In genomic region chr18:62953663-62954062, GRCh38 we compare ENCODE assay signal across 17 cellular contexts.
DNase-seq lines count a peak whose midpoint lies in the region; TF ChIP-seq lines count a peak whose summit lies in the region.
"Had no signal": no experiment of that assay in that cellular context is flagged by ENCODE, and none has a peak within 500 bp of the region (broad histone marks: within the 10 kb centered on the region; RNA-seq: fewer than 3 reads in every experiment).

No MANE protein-coding gene starts in this region.

- H3K27ac ChIP-seq in left ventricle myocardium inferior (replicated peaks) (peak overlapping the region; percentile 20), right atrium auricular region (no peak overlapping the region), neutrophil (peak overlapping the region; percentile 41)

- H3K27ac Mint-ChIP-seq in activated CD4-positive, alpha-beta memory T cell treated with anti-CD3 and anti-CD28 coated beads, Interleukin-2, amount 10 ng/mL, durations not matched to agents 7 days and 5 days, result no peak overlapping the region
- H3K27ac Mint-ChIP-seq: B cell had no signal

- no peaks in the 10 kb centered on the region for H3K9me3 Mint-ChIP-seq in activated CD4-positive, alpha-beta memory T cell treated with anti-CD3 and anti-CD28 coated beads, Interleukin-2, amount 10 ng/mL, durations not matched to agents 7 days and 5 days
- H3K9me3 Mint-ChIP-seq: CD8-positive, alpha-beta memory T cell had no signal

- H3K4me1 Mint-ChIP-seq in activated CD4-positive, alpha-beta memory T cell treated with anti-CD3 and anti-CD28 coated beads, Interleukin-2, amount 10 ng/mL, durations not matched to agents 7 days and 5 days, result peaks cover 14% of the 10 kb centered on the region
- H3K4me1 Mint-ChIP-seq: B cell had no signal

- H3K27me3 ChIP-seq in left ventricle myocardium inferior (ENCODE audit: low read depth) (no peaks in the 10 kb centered on the region), right atrium auricular region (no peaks in the 10 kb centered on the region), neutrophil (no peaks in the 10 kb centered on the region)

- intact Hi-C loops in left ventricle myocardium inferior (cut with micrococcal nuclease), result no loop called here

- H3K4me3 Mint-ChIP-seq in activated CD4-positive, alpha-beta memory T cell treated with anti-CD3 and anti-CD28 coated beads, Interleukin-2, amount 10 ng/mL, durations not matched to agents 7 days and 5 days, result no peak overlapping the region
- H3K4me3 Mint-ChIP-seq: B cell had no signal

- POLR2A ChIA-PET in activated CD4-positive, alpha-beta memory T cell treated with anti-CD3 and anti-CD28 coated beads, Interleukin-2, amount 10 ng/mL, durations not matched to agents 7 days and 5 days (lab: Charles Lee), result interaction anchor here (1.1 kb wide), 1 partner anchor 237 kb away, joined by 4 read pairs; no protein-coding TSS in a partner anchor

- no peaks in the 10 kb centered on the region for H3K27me3 Mint-ChIP-seq in activated CD4-positive, alpha-beta memory T cell treated with anti-CD3 and anti-CD28 coated beads, Interleukin-2, amount 10 ng/mL, durations not matched to agents 7 days and 5 days
- H3K27me3 Mint-ChIP-seq: B cell had no signal

- H3K36me3 ChIP-seq in left ventricle myocardium inferior (peaks cover 2% of the 10 kb centered on the region), right atrium auricular region (no peaks in the 10 kb centered on the region), neutrophil (peaks cover 2% of the 10 kb centered on the region)

- CTCF ChIA-PET in activated CD4-positive, alpha-beta memory T cell treated with anti-CD3 and anti-CD28 coated beads, Interleukin-2, amount 10 ng/mL, durations not matched to agents 7 days and 5 days (lab: Charles Lee), result interaction anchor here (1.7 to 2.0 kb wide), 2 partner anchors 10 to 238 kb away, joined by 4 to 9 read pairs; partner anchors contain the start of gene PHLPP1

- no peaks in the 10 kb centered on the region for H3K36me3 Mint-ChIP-seq in activated CD4-positive, alpha-beta memory T cell treated with anti-CD3 and anti-CD28 coated beads, Interleukin-2, amount 10 ng/mL, durations not matched to agents 7 days and 5 days (ENCODE audit: low read depth)

- no peaks in the 10 kb centered on the region for H3K9me3 ChIP-seq in left ventricle myocardium inferior (replicated peaks)
- no peaks in the 10 kb centered on the region for H3K9me3 ChIP-seq in right atrium auricular region
- H3K9me3 ChIP-seq in neutrophil, result no peaks in the 10 kb centered on the region
- H3K9me3 ChIP-seq: HAP-1 had no signal

- H3K4me3 ChIP-seq in left ventricle myocardium inferior, result no peak overlapping the region
- H3K4me3 ChIP-seq in right atrium auricular region, result no peak overlapping the region
- no peak overlapping the region for H3K4me3 ChIP-seq in neutrophil (ENCODE audit: low read depth in 1 of 2, low read length in 1 of 2)
- H3K4me3 ChIP-seq: HAP-1 had no signal

- H3K4me1 ChIP-seq in left ventricle myocardium inferior (peaks cover 16% of the 10 kb centered on the region), right atrium auricular region (no peaks in the 10 kb centered on the region), neutrophil (ENCODE audit: control insufficient read depth in 1 of 2, insufficient read depth in 1 of 2, low read depth in 1 of 2, low read length in 1 of 2) (peaks cover 58 to 65% of the 10 kb centered on the region in 2 experiments)

- TF ChIP-seq CTCF in left ventricle myocardium inferior (IDR thresholded peaks at IDR 0.05; ENCODE audit: borderline replicate concordance) (no peak), right atrium auricular region (IDR thresholded peaks at IDR 0.05) (no peak), neutrophil (IDR thresholded peaks at IDR 0.05) (no peak)

- DNase-seq in left ventricle myocardium inferior, result no peak
- DNase-seq in right atrium auricular region (ENCODE audit: low spot score), result no peak
- peak; percentile 33 for DNase-seq in DMS53 treated with DMSO at 0.1 percent for 48 hours (lab: John Stamatoyannopoulos, UW; ENCODE audit: unreplicated experiment)
- peak; percentile 20 for DNase-seq in UCSD-AML1 (lab: John Stamatoyannopoulos, UW; ENCODE audit: unreplicated experiment)
- DNase-seq in activated CD4-positive, alpha-beta memory T cell treated with anti-CD3 and anti-CD28 coated beads, Interleukin-2, amount 10 ng/mL, durations not matched to agents 7 days and 5 days, result no peak
- DNase-seq in NK-92 (lab: John Stamatoyannopoulos, UW; ENCODE audit: unreplicated experiment), result no peak
- DNase-seq in hypothalamus (lab: John Stamatoyannopoulos, UW), result no peak
- DNase-seq: ACHN; CD8-positive, alpha-beta memory T cell; DMS 273 treated with DMSO at 0.1 percent for 48 hours; EL; MV-4-11; NCI-H2029; NCI-H2227 treated with DMSO at 0.1 percent for 48 hours had no signal

Comparison
In these comparisons a context has a peak if more than half of its experiments do, and no peak if none do; other contexts are left out.
1. H3K27ac ChIP-seq: peak in left ventricle myocardium inferior (single experiment) and neutrophil (single experiment); none in right atrium auricular region (0 of 2).
2. DNase-seq: peak in DMS53 treated with DMSO at 0.1 percent for 48 hours (single experiment) and UCSD-AML1 (single experiment); none in left ventricle myocardium inferior (single experiment), right atrium auricular region (single experiment), activated CD4-positive, alpha-beta memory T cell treated with anti-CD3 and anti-CD28 coated beads, Interleukin-2, amount 10 ng/mL, durations not matched to agents 7 days and 5 days (single experiment), NK-92 (single experiment) and hypothalamus (0 of 51).